In the genomic region with DNA sequence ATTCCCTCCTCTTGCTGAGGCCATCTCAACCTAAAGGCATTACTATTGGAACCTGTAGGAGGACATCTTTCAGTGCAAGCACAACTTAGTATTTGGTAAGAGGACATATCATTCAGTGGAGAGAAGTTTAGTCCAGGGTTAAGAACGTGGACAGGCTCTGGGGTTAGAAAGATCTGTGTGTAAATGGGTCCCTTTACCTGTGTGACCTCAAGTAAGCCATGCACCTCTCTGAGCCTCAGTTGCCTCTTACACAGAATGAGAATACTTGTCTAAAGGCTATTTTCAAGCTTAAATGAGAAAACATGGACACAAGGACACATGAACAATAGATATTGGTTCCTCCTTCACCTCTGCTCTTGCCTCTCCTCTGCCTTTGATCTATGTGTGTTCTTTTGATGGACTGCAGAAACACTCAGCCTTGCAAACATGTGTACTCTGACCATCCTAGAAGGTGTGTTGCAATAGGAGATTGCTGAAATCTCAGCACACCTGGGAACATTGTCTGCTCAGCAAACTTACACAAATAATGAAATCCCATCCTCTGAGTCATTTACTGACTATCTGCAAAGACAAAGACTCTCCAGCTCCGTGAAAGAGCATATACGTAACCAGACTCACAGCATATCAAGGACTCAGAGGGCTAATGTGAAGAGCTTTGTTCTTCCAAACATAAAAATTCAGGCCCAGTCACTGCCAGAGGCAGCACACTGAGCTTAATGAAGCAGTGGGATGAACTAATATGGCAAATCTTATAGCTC, we compare ENCODE assay signal across 19 cellular contexts.
DNase-seq lines count a peak whose midpoint lies in the region; ATAC-seq, FAIRE-seq and TF ChIP-seq lines count a peak whose summit lies in the region.
"Had no signal": no experiment of that assay in that cellular context is flagged by ENCODE, and none has a peak within 500 bp of the region (broad histone marks: within the 10 kb centered on the region; RNA-seq: fewer than 3 reads in every experiment).

No MANE protein-coding gene starts in this region.

- H3K9me3 ChIP-seq in cardiac muscle cell (ENCODE audit: low read depth) = no peaks in the 10 kb centered on the region
- H3K9me3 ChIP-seq in lower lobe of right lung = no peaks in the 10 kb centered on the region
- H3K9me3 ChIP-seq in SJCRH30 (replicated peaks) = no peaks in the 10 kb centered on the region; the same call in 1 of the 2 replicates
- H3K9me3 ChIP-seq: HAP-1, mucosa of descending colon had no signal

- intact Hi-C loops in left ventricle myocardium superior (cut with micrococcal nuclease) (no loop called here), lower lobe of right lung (cut with DNase I) (no loop called here), sciatic nerve (cut with DNase I) (no loop called here)

- no peak for ATAC-seq in left ventricle myocardium superior
- peak; percentile 61 to 82 for ATAC-seq in lower lobe of right lung
- no peak for ATAC-seq in sciatic nerve
- ATAC-seq: mucosa of descending colon had no signal

- H3K27me3 ChIP-seq in cardiac muscle cell = no peaks in the 10 kb centered on the region
- H3K27me3 ChIP-seq in lower lobe of right lung (ENCODE audit: low read depth) = no peaks in the 10 kb centered on the region
- H3K27me3 ChIP-seq in SJCRH30 = no peaks in the 10 kb centered on the region

- H3K36me3 ChIP-seq in cardiac muscle cell (no peaks in the 10 kb centered on the region), lower lobe of right lung (no peaks in the 10 kb centered on the region), SJCRH30 (no peaks in the 10 kb centered on the region)
- H3K36me3 ChIP-seq: HAP-1 had no signal

- peak overlapping the region; percentile 40 for H3K27ac ChIP-seq in cardiac muscle cell
- H3K27ac ChIP-seq in lower lobe of right lung = no peak overlapping the region
- H3K27ac ChIP-seq in SJCRH30 = no peak overlapping the region

- no peak overlapping the region for H3K4me3 ChIP-seq in cardiac muscle cell
- no peak overlapping the region for H3K4me3 ChIP-seq in epithelial cell of esophagus (ENCODE audit: low read length)
- no peak overlapping the region for H3K4me3 ChIP-seq in lower lobe of right lung
- H3K4me3 ChIP-seq in SJCRH30 = no peak overlapping the region
- H3K4me3 ChIP-seq: HAP-1, mucosa of descending colon had no signal

- DNase-seq in cardiac muscle cell (ENCODE audit: low read depth in 1 of 2, low spot score in 1 of 2) (no peak), left ventricle myocardium superior (no peak), epithelial cell of esophagus (ENCODE audit: low read depth) (peak; percentile 99), lower lobe of right lung (no peak), urothelium cell line (ENCODE audit: low spot score) (peak; percentile 49), SJCRH30 (no peak), sciatic nerve (ENCODE audit: low spot score) (no peak), Ammon's horn (ENCODE audit: low spot score) (no peak)
- DNase-seq: activated gamma-delta T cell treated with Interleukin-2 at 50 U/mL for 16 hours; CD8-positive, alpha-beta memory T cell; mucosa of descending colon; NCI-H1092 treated with DMSO at 0.1 percent for 48 hours; NCI-H446 treated with DMSO at 0.1 percent for 48 hours; posterior cingulate gyrus; stimulated activated CD4-positive, alpha-beta T cell treated with anti-CD3 and anti-CD28 coated beads, Interleukin-15, amount 100 ng/mL, for 24 hours; substantia nigra; SW 1271 had no signal

- peaks cover 18% of the 10 kb centered on the region for H3K4me1 ChIP-seq in cardiac muscle cell (ENCODE audit: low read depth)
- H3K4me1 ChIP-seq in lower lobe of right lung = no peaks in the 10 kb centered on the region
- no peaks in the 10 kb centered on the region for H3K4me1 ChIP-seq in SJCRH30
- H3K4me1 ChIP-seq: HAP-1 had no signal

- TF ChIP-seq CTCF in cardiac muscle cell (IDR thresholded peaks at IDR 0.05; ENCODE audit: low read depth, low read length) (no peak), epithelial cell of esophagus (IDR thresholded peaks at IDR 0.05; ENCODE audit: insufficient read depth, low read depth, low read length, missing control alignments) (no peak), lower lobe of right lung (IDR thresholded peaks at IDR 0.05) (no peak)

- no peak for FAIRE-seq in urothelium cell line (lab: Jason Lieb, UNC)
- FAIRE-seq: GM12892 had no signal

Comparison
In these comparisons a context has a peak if more than half of its experiments do, and no peak if none do; other contexts are left out.
1. DNase-seq: peak in epithelial cell of esophagus (single experiment) and urothelium cell line (single experiment); none in cardiac muscle cell (0 of 2), left ventricle myocardium superior (single experiment), lower lobe of right lung (single experiment), SJCRH30 (0 of 2), sciatic nerve (single experiment) and Ammon's horn (single experiment).
2. ATAC-seq: peak in lower lobe of right lung (2 of 2); none in left ventricle myocardium superior (single experiment) and sciatic nerve (single experiment).